1 cellular context compared by ENCODE assay signal in the genomic region with DNA sequence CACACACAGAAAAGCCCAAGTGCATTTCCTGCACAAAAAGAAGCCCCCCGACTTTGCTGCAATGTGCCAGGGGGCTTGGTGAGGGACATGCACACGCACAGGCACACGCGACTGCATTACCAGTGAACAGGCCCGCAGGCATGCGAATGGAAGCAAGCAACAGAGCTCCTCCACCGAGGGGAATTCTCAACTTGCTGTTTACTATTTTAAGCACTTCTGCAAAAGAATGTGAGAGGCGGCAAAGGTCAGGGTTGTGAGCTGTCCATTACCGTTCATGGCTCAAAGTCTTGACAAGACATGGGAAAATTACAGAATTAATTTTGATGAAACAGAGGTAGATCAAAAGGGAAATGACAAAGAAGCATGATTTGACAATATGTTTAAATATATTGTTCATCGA.
TF ChIP-seq lines count a peak whose summit lies in the region.

No MANE protein-coding gene starts in this region.

TF ChIP-seq in WTC11, 78 proteins besides CTCF, POLR2A, EP300 and RAD21 (continued from another document):
- no peak for TF ChIP-seq ARID4B (CRISPR knock-in tag; IDR thresholded peaks at IDR 0.05; ENCODE audit: borderline replicate concordance)
- TF ChIP-seq IRF1 (CRISPR knock-in tag; IDR thresholded peaks at IDR 0.05), result no peak
- TF ChIP-seq RELA (CRISPR knock-in tag; IDR thresholded peaks at IDR 0.05; ENCODE audit: borderline replicate concordance), result no peak
- no peak for TF ChIP-seq AFF4 (CRISPR knock-in tag; IDR thresholded peaks at IDR 0.05; ENCODE audit: borderline replicate concordance)
- no peak for TF ChIP-seq JUN (CRISPR knock-in tag; IDR thresholded peaks at IDR 0.05)
- no peak for TF ChIP-seq USF2 (CRISPR knock-in tag; IDR thresholded peaks at IDR 0.05)
